Comparison of ENCODE assay signal across 1 cellular context in genomic region chr16:55248058-55248457, GRCh38.
TF ChIP-seq lines count a peak whose summit lies in the region.

No MANE protein-coding gene starts in this region.

TF ChIP-seq in HCT116, 20 proteins besides CTCF, POLR2A, EP300 and RAD21:
- TF ChIP-seq SRF (IDR thresholded peaks at IDR 0.05; ENCODE audit: low read depth) (no peak), TCF7L2 (IDR thresholded peaks at IDR 0.05; ENCODE audit: borderline replicate concordance, extremely low read depth, insufficient read depth, insufficient read length) (no peak), ZNF274 (IDR thresholded peaks at IDR 0.05; ENCODE audit: low read depth, low read length) (no peak), FOSL1 (IDR thresholded peaks at IDR 0.05; ENCODE audit: low read depth) (no peak), SP1 (IDR thresholded peaks at IDR 0.05; ENCODE audit: low read depth) (no peak), YY1 (IDR thresholded peaks at IDR 0.05; ENCODE audit: extremely low read depth, insufficient replicate concordance, low read depth, low read length) (no peak), EZH2 (IDR thresholded peaks at IDR 0.05) (no peak), ELF1 (IDR thresholded peaks at IDR 0.05; ENCODE audit: borderline replicate concordance, low read depth) (no peak), SIN3A (IDR thresholded peaks at IDR 0.05; ENCODE audit: low read depth) (no peak), CBX3 (IDR thresholded peaks at IDR 0.05; ENCODE audit: low read depth) (no peak), JUND (IDR thresholded peaks at IDR 0.05) (no peak), ZFX (IDR thresholded peaks at IDR 0.05) (no peak), POLR2AphosphoS5 (IDR thresholded peaks at IDR 0.05; ENCODE audit: low read depth, low read length) (no peak), EGR1 (IDR thresholded peaks at IDR 0.05; ENCODE audit: low read depth) (no peak), CEBPB (IDR thresholded peaks at IDR 0.05; ENCODE audit: low read depth) (no peak)
- TF ChIP-seq, protein P1, sequence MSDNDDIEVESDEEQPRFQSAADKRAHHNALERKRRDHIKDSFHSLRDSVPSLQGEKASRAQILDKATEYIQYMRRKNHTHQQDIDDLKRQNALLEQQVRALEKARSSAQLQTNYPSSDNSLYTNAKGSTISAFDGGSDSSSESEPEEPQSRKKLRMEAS (IDR thresholded peaks at IDR 0.05): no peak
